ENCODE assay signal across 8 cellular contexts in genomic region chr19:38374332-38375097, GRCh38. TPM values are rescaled to one million over a fixed set of nuclear protein-coding genes. Genes with fewer than 3 reads are reported as not detected.
A peak's percentile ranks its signal among the peaks of the same experiment; 100 is the strongest.
DNase-seq lines count a peak whose midpoint lies in the region; ATAC-seq, FAIRE-seq and TF ChIP-seq lines count a peak whose summit lies in the region.

TSS of gene PSMD8 (plus strand) at chr19:38374571. CDS start at chr19:38374602, 31 bp downstream.

- ATAC-seq in HG02852 (IDR thresholded peaks at IDR 0.05; ENCODE audit: unreplicated experiment), result peak; percentile 90
- ATAC-seq in heart left ventricle, result peak; percentile 96 to 98 (median 98)

- H3K4me1 Mint-ChIP-seq in type B pancreatic cell (ENCODE audit: unreplicated experiment), result peaks cover 19% of the 10 kb centered on the region

- no peaks in the 10 kb centered on the region for H3K9me3 ChIP-seq in adrenal gland (replicated peaks in 1 of 3)
- no peaks in the 10 kb centered on the region for H3K9me3 ChIP-seq in heart left ventricle

- intact Hi-C loops in adrenal gland (cut with DNase I), result loop anchor here in 1 of 2 donors (5.0 kb wide), 1 partner anchor 37 kb away; the partner anchor contains the start of gene CATSPERG
- intact Hi-C loops in heart left ventricle (cut with DNase I), result loop anchor here in 9 of 10 donors (1.0 to 5.0 kb wide), 6 partner anchors 37 to 58 kb away; partner anchors contain the start of gene CATSPERG (in 4 of the 9)

- TF ChIP-seq CTCF in adrenal gland (IDR thresholded peaks at IDR 0.05) (peak in 3 of 6 experiments; percentile 1 to 10 (median 4)), heart left ventricle (IDR thresholded peaks at IDR 0.05) (peak in 8 of 12 donors; percentile 15 to 61 (median 35)), type B pancreatic cell (conservative IDR thresholded peaks at IDR 0.05) (peak; percentile 16)

- H3K27me3 Mint-ChIP-seq in type B pancreatic cell, result peaks cover 17% of the 10 kb centered on the region

- DNase-seq in GM12892 (ENCODE audit: insufficient read length) (peak; percentile 95), NCI-H146 (lab: John Stamatoyannopoulos, UW) (peak; percentile 100), T-helper 1 cell (peak; percentile 97 to 100 (median 98)), adrenal gland (peak; percentile 98 to 100 (median 99)), heart left ventricle (peak; percentile 99 to 100 (median 99)), pons (ENCODE audit: low spot score) (peak; percentile 100), type B pancreatic cell (ENCODE audit: extremely low spot score, unreplicated experiment) (peak; percentile 97)

- H3K27ac ChIP-seq in adrenal gland (peak within 1 kb of the TSS in 4 of 5 donors; percentile 75 to 95 (median 89)), heart left ventricle (peak within 1 kb of the TSS; percentile 78 to 97 (median 91))

- peaks cover 0 to 16% of the 10 kb centered on the region in 2 donors for H3K36me3 ChIP-seq in adrenal gland (replicated peaks in 1 of 2)
- peaks cover 0 to 32% (median 27%) of the 10 kb centered on the region in 9 donors for H3K36me3 ChIP-seq in heart left ventricle

- peak within 1 kb of the TSS; percentile 26 to 76 (median 67) for H3K4me3 ChIP-seq in adrenal gland
- H3K4me3 ChIP-seq in heart left ventricle, result peak within 1 kb of the TSS; percentile 70 to 94 (median 88)

- 0% methylated on average over 19 to 65 of the region's 65 CpGs for WGBS in adrenal gland, 4 donors
- WGBS in heart left ventricle, 4 donors, result 0% methylated on average over 36 to 65 of the region's 65 CpGs

- peaks cover 13 to 21% of the 10 kb centered on the region in 2 donors for H3K4me1 ChIP-seq in adrenal gland (replicated peaks in 1 of 2)
- H3K4me1 ChIP-seq in heart left ventricle, result peaks cover 7 to 29% (median 22%) of the 10 kb centered on the region in 12 donors

- peaks cover 5% of the 10 kb centered on the region for H3K36me3 Mint-ChIP-seq in type B pancreatic cell

- peak within 1 kb of the TSS; percentile 98 for H3K27ac Mint-ChIP-seq in type B pancreatic cell

- FAIRE-seq in GM12892 (lab: Jason Lieb, UNC), result peak; percentile 99

- H3K4me3 Mint-ChIP-seq in type B pancreatic cell, result peak within 1 kb of the TSS; percentile 99

- no peaks in the 10 kb centered on the region for H3K9me3 Mint-ChIP-seq in type B pancreatic cell

- H3K27me3 ChIP-seq in adrenal gland (no peaks in the 10 kb centered on the region), heart left ventricle (no peaks in the 10 kb centered on the region)

- TF ChIP-seq POLR2A in GM12892 (IDR thresholded peaks at IDR 0.05; ENCODE audit: low read depth, low read length) (peak; percentile 98), adrenal gland (IDR thresholded peaks at IDR 0.05) (peak; percentile 90 to 97), heart left ventricle (IDR thresholded peaks at IDR 0.05) (peak; percentile 15 to 96)

RNA-seq across cellular contexts. Expression of gene PSMD8, which starts in this region (rescaled TPM):
- 151 TPM for polyA plus RNA-seq in GM12892 (2012; ENCODE audit: missing spikeins)
- total RNA-seq in adrenal gland (100 to 1,000 TPM; 121 to 330 (median 205) TPM), heart left ventricle (100 to 1,000 TPM; 237 to 690 (median 325) TPM), type B pancreatic cell (ENCODE audit: low replicate concordance) (159 and 176 TPM in 2 replicates)
- polyA plus RNA-seq in adrenal gland (100 to 1,000 TPM in 1 of 3 donors, 10 to 100 TPM in 2; 53.1 to 268 (median 64.5) TPM), heart left ventricle (100 to 1,000 TPM; 186 to 663 TPM)

Comparison
In these comparisons a context has a peak if more than half of its experiments do, and no peak if none do; other contexts are left out.
1. Peak in every context shown above with its lines: DNase-seq, ATAC-seq, H3K4me3 ChIP-seq and H3K27ac ChIP-seq.